ENCODE assay signal across 16 cellular contexts in genomic region chr2:169775354-169775753, GRCh38.
"Had no signal": no experiment of that assay in that cellular context is flagged by ENCODE, and none has a peak within 500 bp of the region (broad histone marks: within the 10 kb centered on the region; RNA-seq: fewer than 3 reads in every experiment).

No MANE protein-coding gene starts in this region.

- DNase-seq: activated CD4-positive, alpha-beta memory T cell treated with anti-CD3 and anti-CD28 coated beads, Interleukin-2, amount 10 ng/mL, durations not matched to agents 7 days and 5 days; activated naive CD4-positive, alpha-beta T cell; hippocampal formation; right lobe of liver; stimulated activated CD4-positive, alpha-beta T cell treated with anti-CD3 and anti-CD28 coated beads, Interleukin-4, amount 100 ng/mL, for 1 hour; stimulated activated CD8-positive, alpha-beta memory T cell treated with anti-CD3 and anti-CD28 coated beads, Interleukin-4, amount 100 ng/mL, for 48 hours; stimulated activated naive CD8-positive, alpha-beta T cell treated with anti-CD3 and anti-CD28 coated beads, Interleukin-15, Interleukin-2, amounts not matched to agents 100 U/mL and 50 U/mL, for 24 hours; upper lobe of right lung had no signal

- H3K27ac Mint-ChIP-seq: activated CD4-positive, alpha-beta memory T cell treated with anti-CD3 and anti-CD28 coated beads, Interleukin-2, amount 10 ng/mL, durations not matched to agents 7 days and 5 days; activated T-helper 1 cell treated with anti-CD3 and anti-CD28 coated beads, Interleukin-12 subunit alpha, Interleukin-12 subunit beta, Interleukin-2, Interleukin-4 antibody, amounts not matched to agents 30 ng/mL and 10 ng/mL and 1 ng/mL, durations not matched to agents 14 hours and 24 hours and 36 hours; progenitor cell of endocrine pancreas; T-helper 2 cell treated with Interferon-gamma antibody and Interleukin-4, amounts not matched to agents 5 μg/mL and 100 μg/mL, for 36 hours had no signal

- H3K27me3 Mint-ChIP-seq: progenitor cell of endocrine pancreas had no signal

- H3K4me1 ChIP-seq: ascending aorta, right lobe of liver, suprapubic skin, upper lobe of right lung had no signal

- H3K4me3 Mint-ChIP-seq: activated CD4-positive, alpha-beta memory T cell treated with anti-CD3 and anti-CD28 coated beads, Interleukin-2, amount 10 ng/mL, durations not matched to agents 7 days and 5 days; activated T-helper 1 cell treated with anti-CD3 and anti-CD28 coated beads, Interleukin-12 subunit alpha, Interleukin-12 subunit beta, Interleukin-2, Interleukin-4 antibody, amounts not matched to agents 30 ng/mL and 10 ng/mL and 1 ng/mL, durations not matched to agents 14 hours and 24 hours and 36 hours; mesothelial cell of epicardium; T-helper 2 cell treated with Interferon-gamma antibody and Interleukin-4, amounts not matched to agents 5 μg/mL and 100 μg/mL, for 36 hours had no signal

- H3K9me3 Mint-ChIP-seq: activated CD4-positive, alpha-beta memory T cell treated with anti-CD3 and anti-CD28 coated beads, Interleukin-2, amount 10 ng/mL, durations not matched to agents 7 days and 5 days; activated T-helper 1 cell treated with anti-CD3 and anti-CD28 coated beads, Interleukin-12 subunit alpha, Interleukin-12 subunit beta, Interleukin-2, Interleukin-4 antibody, amounts not matched to agents 30 ng/mL and 10 ng/mL and 1 ng/mL, durations not matched to agents 14 hours and 24 hours and 36 hours; T-helper 2 cell treated with Interferon-gamma antibody and Interleukin-4, amounts not matched to agents 5 μg/mL and 100 μg/mL, for 36 hours had no signal

- ATAC-seq: right lobe of liver; stimulated activated naive CD8-positive, alpha-beta T cell treated with anti-CD3 and anti-CD28 coated beads, Interleukin-15, Interleukin-2, amounts not matched to agents 100 U/mL and 50 U/mL, for 24 hours; upper lobe of right lung had no signal

- H3K27ac ChIP-seq: ascending aorta, neutrophil, right lobe of liver, suprapubic skin, upper lobe of right lung had no signal

- H3K27me3 ChIP-seq: ascending aorta, neutrophil, right lobe of liver, suprapubic skin, upper lobe of right lung had no signal

- H3K9me3 ChIP-seq: ascending aorta, neutrophil, right lobe of liver, suprapubic skin, upper lobe of right lung had no signal

- H3K36me3 ChIP-seq: ascending aorta, neutrophil, right lobe of liver, suprapubic skin, upper lobe of right lung had no signal

- FAIRE-seq: colon had no signal

- H3K4me3 ChIP-seq: ascending aorta, right lobe of liver, suprapubic skin, upper lobe of right lung had no signal
